8 cellular contexts compared by ENCODE assay signal in genomic region chr9:14400658-14400995, GRCh38.
A peak's percentile ranks its signal among the peaks of the same experiment; 100 is the strongest.
DNase-seq lines count a peak whose midpoint lies in the region; ATAC-seq and TF ChIP-seq lines count a peak whose summit lies in the region.

No MANE protein-coding gene starts in this region.

- no peak overlapping the region for H2AFZ ChIP-seq in neuronal stem cell (ENCODE audit: low read length)

- no peaks in the 10 kb centered on the region for H3K36me3 Mint-ChIP-seq in nephron (ENCODE audit: low read depth)
- H3K36me3 Mint-ChIP-seq in activated T-helper 2 cell treated with anti-CD3 and anti-CD28 coated beads, Interferon-gamma antibody, Interleukin-2, Interleukin-4, amounts not matched to agents 10 μg/mL and 5 μg/mL and 100 μg/mL, durations not matched to agents 14 hours and 24 hours and 36 hours (ENCODE audit: low read depth) = no peaks in the 10 kb centered on the region

- H3K27ac Mint-ChIP-seq in nephron = peak overlapping the region; percentile 76 to 88 (median 79)
- H3K27ac Mint-ChIP-seq in activated T-helper 2 cell treated with anti-CD3 and anti-CD28 coated beads, Interferon-gamma antibody, Interleukin-2, Interleukin-4, amounts not matched to agents 10 μg/mL and 5 μg/mL and 100 μg/mL, durations not matched to agents 14 hours and 24 hours and 36 hours = no peak overlapping the region

- peaks cover 5% of the 10 kb centered on the region for H3K27me3 Mint-ChIP-seq in nephron (ENCODE audit: low read depth)
- no peaks in the 10 kb centered on the region for H3K27me3 Mint-ChIP-seq in activated T-helper 2 cell treated with anti-CD3 and anti-CD28 coated beads, Interferon-gamma antibody, Interleukin-2, Interleukin-4, amounts not matched to agents 10 μg/mL and 5 μg/mL and 100 μg/mL, durations not matched to agents 14 hours and 24 hours and 36 hours (ENCODE audit: low read depth)

- no peak overlapping the region for H2BK120ac ChIP-seq in neuronal stem cell (ENCODE audit: low read depth, low read length)

- H3K9me3 ChIP-seq in Panc1 (ENCODE audit: control insufficient read depth, insufficient read depth, low read depth, low read length) (no peaks in the 10 kb centered on the region), neuronal stem cell (replicated peaks in 1 of 2; ENCODE audit: control insufficient read depth in 2 of 2, insufficient read depth in 1 of 2, low read depth in 1 of 2, low read length in 2 of 2) (no peaks in the 10 kb centered on the region)

- DNase-seq in HK-2 (ENCODE audit: unreplicated experiment) = peak; percentile 0
- DNase-seq in Panc1 (ENCODE audit: low read depth, low spot score) = no peak
- no peak for DNase-seq in neuronal stem cell (ENCODE audit: low spot score)
- no peak for DNase-seq in activated CD4-positive, CD25-positive, alpha-beta regulatory T cell (lab: John Stamatoyannopoulos, UW)
- DNase-seq in activated T-helper 2 cell treated with anti-CD3 and anti-CD28 coated beads, Interferon-gamma antibody, Interleukin-2, Interleukin-4, amounts not matched to agents 10 μg/mL and 5 μg/mL and 100 μg/mL, durations not matched to agents 14 hours and 24 hours and 36 hours (ENCODE audit: low spot score) = no peak

- H3K4me2 ChIP-seq in neuronal stem cell (ENCODE audit: insufficient read depth, low read length, poor library complexity, severe bottlenecking) = no peak overlapping the region

- no peak overlapping the region for H3K9ac ChIP-seq in neuronal stem cell (ENCODE audit: low read depth, low read length, poor library complexity)

- no CpG with 5 or more reads among the region's 6 CpGs for WGBS in neuronal stem cell (ENCODE audit: extremely low coverage in 2 of 2, insufficient read length in 2 of 2, insufficient replicate concordance in 1 of 2), 2 donors

- no peak overlapping the region for H3K14ac ChIP-seq in neuronal stem cell (ENCODE audit: low read length)

- H3K23ac ChIP-seq in neuronal stem cell (ENCODE audit: low read depth, low read length, poor library complexity) = no peak overlapping the region

- no peaks in the 10 kb centered on the region for H3K36me3 ChIP-seq in Panc1 (ENCODE audit: control insufficient read depth, insufficient read depth, low read length)
- H3K36me3 ChIP-seq in neuronal stem cell (replicated peaks in 1 of 2; ENCODE audit: control insufficient read depth in 2 of 2, insufficient read depth in 2 of 2, low read length in 2 of 2) = no peaks in the 10 kb centered on the region

- no peak overlapping the region for H2BK5ac ChIP-seq in neuronal stem cell (ENCODE audit: low read length)

- ATAC-seq in Panc1 = peak; percentile 70; the same call in 1 of the 2 replicates
- peak; percentile 28 for ATAC-seq in esophagus mucosa
- ATAC-seq in GM21737 (IDR thresholded peaks at IDR 0.05; ENCODE audit: unreplicated experiment) = no peak

- POLR2A ChIA-PET in Panc1 (lab: Charles Lee) = no interaction called here

- H3K9me3 Mint-ChIP-seq in nephron = peaks cover 8% of the 10 kb centered on the region
- no peaks in the 10 kb centered on the region for H3K9me3 Mint-ChIP-seq in activated T-helper 2 cell treated with anti-CD3 and anti-CD28 coated beads, Interferon-gamma antibody, Interleukin-2, Interleukin-4, amounts not matched to agents 10 μg/mL and 5 μg/mL and 100 μg/mL, durations not matched to agents 14 hours and 24 hours and 36 hours

- H3K4me1 ChIP-seq in Panc1 (ENCODE audit: control insufficient read depth, insufficient read depth, low read length) (no peaks in the 10 kb centered on the region), neuronal stem cell (ENCODE audit: control insufficient read depth in 2 of 2, insufficient read depth in 1 of 2, low read depth in 1 of 2, low read length in 2 of 2) (peaks cover 0 to 2% of the 10 kb centered on the region in 2 donors)

- peak overlapping the region in 1 of 3 experiments; percentile 28 for H3K4me3 Mint-ChIP-seq in nephron
- no peak overlapping the region for H3K4me3 Mint-ChIP-seq in activated T-helper 2 cell treated with anti-CD3 and anti-CD28 coated beads, Interferon-gamma antibody, Interleukin-2, Interleukin-4, amounts not matched to agents 10 μg/mL and 5 μg/mL and 100 μg/mL, durations not matched to agents 14 hours and 24 hours and 36 hours (ENCODE audit: low read depth)

- no peak overlapping the region for H4K8ac ChIP-seq in neuronal stem cell (ENCODE audit: low read depth, low read length)

- H3K4me1 Mint-ChIP-seq in nephron = peaks cover 55% of the 10 kb centered on the region
- no peaks in the 10 kb centered on the region for H3K4me1 Mint-ChIP-seq in activated T-helper 2 cell treated with anti-CD3 and anti-CD28 coated beads, Interferon-gamma antibody, Interleukin-2, Interleukin-4, amounts not matched to agents 10 μg/mL and 5 μg/mL and 100 μg/mL, durations not matched to agents 14 hours and 24 hours and 36 hours (ENCODE audit: low read depth)

- no peaks in the 10 kb centered on the region for H3K27me3 ChIP-seq in Panc1 (ENCODE audit: control insufficient read depth, insufficient read depth, low read length)
- H3K27me3 ChIP-seq in neuronal stem cell (ENCODE audit: control insufficient read depth in 3 of 3, insufficient read depth in 3 of 3, low read depth in 1 of 3, low read length in 3 of 3) = no peaks in the 10 kb centered on the region

- no peak overlapping the region for H3K4ac ChIP-seq in neuronal stem cell (ENCODE audit: low read length)

- H3K27ac ChIP-seq in Panc1 (ENCODE audit: low read length) = no peak overlapping the region
- H3K27ac ChIP-seq in neuronal stem cell (replicated peaks; ENCODE audit: low read length) = no peak overlapping the region

- H3K79me1 ChIP-seq in neuronal stem cell (ENCODE audit: low read depth, low read length) = no peaks in the 10 kb centered on the region

- no peak overlapping the region for H2BK12ac ChIP-seq in neuronal stem cell (ENCODE audit: low read length)

- no peak overlapping the region for H3K18ac ChIP-seq in neuronal stem cell (ENCODE audit: low read length)

- no TSS peak for BruUV-seq in Panc1 (replicated peaks; lab: Mats Ljungman, UMichigan)

- no peak overlapping the region for H4K91ac ChIP-seq in neuronal stem cell (ENCODE audit: low read depth, low read length, poor library complexity)

- no peak overlapping the region for H3K4me3 ChIP-seq in Panc1 (ENCODE audit: low read depth in 2 of 2, low read length in 2 of 2)
- H3K4me3 ChIP-seq in neuronal stem cell (ENCODE audit: low read length in 2 of 2) = no peak overlapping the region

- TF ChIP-seq CTCF in Panc1 (IDR thresholded peaks at IDR 0.05) (peak; percentile 38; the same call in 1 of the 2 replicates), nephron (IDR thresholded peaks at IDR 0.05; ENCODE audit: unreplicated experiment in 3 of 3) (peak; percentile 24 to 39 (median 37))

- CTCF ChIA-PET in Panc1 (lab: Charles Lee) = interaction anchor here (0.6 kb wide), 1 partner anchor 491 kb away, joined by 8 read pairs; no protein-coding TSS in a partner anchor

- intact Hi-C loops in Panc1 (cut with micrococcal nuclease; ENCODE audit: unreplicated experiment) = no loop called here
- intact Hi-C loops in activated T-helper 2 cell treated with anti-CD3 and anti-CD28 coated beads, Interferon-gamma antibody, Interleukin-2, Interleukin-4, amounts not matched to agents 10 μg/mL and 5 μg/mL and 100 μg/mL, durations not matched to agents 14 hours and 24 hours and 36 hours (cut with micrococcal nuclease) = no loop called here

- H2AK5ac ChIP-seq in neuronal stem cell (ENCODE audit: low read depth, low read length) = no peak overlapping the region

- in situ Hi-C loops in Panc1 (cut with HindIII; ENCODE audit: low pct_unique_long_range_greater_than_20kb, low sequenced_read_pairs) = no loop called here

- H2BK15ac ChIP-seq in neuronal stem cell (ENCODE audit: low read length) = no peak overlapping the region
